Comparison of ENCODE assay signal across 10 cellular contexts in genomic region chr14:104843442-104844305, GRCh38. TPM values are rescaled to one million over a fixed set of nuclear protein-coding genes. Genes with fewer than 3 reads are reported as not detected.
DNase-seq lines count a peak whose midpoint lies in the region; ATAC-seq and TF ChIP-seq lines count a peak whose summit lies in the region.
"Had no signal": no experiment of that assay in that cellular context is flagged by ENCODE, and none has a peak within 500 bp of the region (broad histone marks: within the 10 kb centered on the region; RNA-seq: fewer than 3 reads in every experiment).

No MANE protein-coding gene starts in this region.

- no peak overlapping the region for H3K27ac Mint-ChIP-seq in activated naive CD8-positive, alpha-beta T cell
- no peak overlapping the region for H3K27ac Mint-ChIP-seq in activated naive CD8-positive, alpha-beta T cell treated with anti-CD3 and anti-CD28 coated beads, Interleukin-2, amount 50 U/mL, for 24 hours
- H3K27ac Mint-ChIP-seq: activated CD4-positive, alpha-beta T cell treated with anti-CD3 and anti-CD28 coated beads, Interleukin-2, amount 10 ng/mL, durations not matched to agents 7 days and 5 days had no signal

- no peak for TF ChIP-seq EP300 in upper lobe of left lung (IDR thresholded peaks at IDR 0.05)

- H3K36me3 Mint-ChIP-seq in activated naive CD8-positive, alpha-beta T cell = no peaks in the 10 kb centered on the region
- no peaks in the 10 kb centered on the region for H3K36me3 Mint-ChIP-seq in activated naive CD8-positive, alpha-beta T cell treated with anti-CD3 and anti-CD28 coated beads, Interleukin-2, amount 50 U/mL, for 24 hours (ENCODE audit: low read depth)

- no peak for ATAC-seq in activated naive CD8-positive, alpha-beta T cell treated with anti-CD3 and anti-CD28 coated beads, Interleukin-2, amount 50 U/mL, for 24 hours
- ATAC-seq in esophagus mucosa (peak; percentile 38), upper lobe of left lung (ENCODE audit: low FRiP score in 2 of 2) (peak; percentile 47 to 53), HG03378 (IDR thresholded peaks at IDR 0.05; ENCODE audit: unreplicated experiment) (no peak), HG02623 (IDR thresholded peaks at IDR 0.05; ENCODE audit: unreplicated experiment) (no peak)

- no peaks in the 10 kb centered on the region for H3K36me3 ChIP-seq in mucosa of rectum (ENCODE audit: control insufficient read depth in 2 of 2, insufficient read depth in 2 of 2, low read length in 2 of 2)
- H3K36me3 ChIP-seq in upper lobe of left lung = no peaks in the 10 kb centered on the region

- H3K9ac ChIP-seq in mucosa of rectum (ENCODE audit: low read depth in 1 of 2, low read length in 2 of 2) = no peak overlapping the region

- TF ChIP-seq CTCF in upper lobe of left lung (IDR thresholded peaks at IDR 0.05) = no peak

- no peaks in the 10 kb centered on the region for H3K4me1 Mint-ChIP-seq in activated naive CD8-positive, alpha-beta T cell (ENCODE audit: low read depth)
- peaks cover 4% of the 10 kb centered on the region for H3K4me1 Mint-ChIP-seq in activated naive CD8-positive, alpha-beta T cell treated with anti-CD3 and anti-CD28 coated beads, Interleukin-2, amount 50 U/mL, for 24 hours
- H3K4me1 Mint-ChIP-seq: activated CD4-positive, alpha-beta T cell treated with anti-CD3 and anti-CD28 coated beads, Interleukin-2, amount 10 ng/mL, durations not matched to agents 7 days and 5 days had no signal

- H3K27me3 Mint-ChIP-seq in activated naive CD8-positive, alpha-beta T cell = peaks cover 15% of the 10 kb centered on the region
- peaks cover 54% of the 10 kb centered on the region for H3K27me3 Mint-ChIP-seq in activated naive CD8-positive, alpha-beta T cell treated with anti-CD3 and anti-CD28 coated beads, Interleukin-2, amount 50 U/mL, for 24 hours

- H3K4me3 Mint-ChIP-seq in activated naive CD8-positive, alpha-beta T cell = peak overlapping the region; percentile 60
- no peak overlapping the region for H3K4me3 Mint-ChIP-seq in activated naive CD8-positive, alpha-beta T cell treated with anti-CD3 and anti-CD28 coated beads, Interleukin-2, amount 50 U/mL, for 24 hours
- H3K4me3 Mint-ChIP-seq: activated CD4-positive, alpha-beta T cell treated with anti-CD3 and anti-CD28 coated beads, Interleukin-2, amount 10 ng/mL, durations not matched to agents 7 days and 5 days had no signal

- H3K4me1 ChIP-seq in mucosa of rectum (ENCODE audit: control insufficient read depth in 2 of 2, insufficient read depth in 2 of 2, low read length in 2 of 2) (peaks cover 0 to 5% of the 10 kb centered on the region in 2 donors), upper lobe of left lung (peaks cover 14 to 17% (median 16%) of the 10 kb centered on the region in 4 donors)

- 2% methylated on average over 42 to 47 of the region's 69 CpGs for WGBS in upper lobe of left lung, 2 donors

- no peaks in the 10 kb centered on the region for H3K9me3 ChIP-seq in mucosa of rectum (ENCODE audit: control insufficient read depth in 2 of 2, low read length in 2 of 2)
- no peaks in the 10 kb centered on the region for H3K9me3 ChIP-seq in upper lobe of left lung

- TF ChIP-seq POLR2A in upper lobe of left lung (IDR thresholded peaks at IDR 0.05) = no peak

- no peak for DNase-seq in activated naive CD8-positive, alpha-beta T cell treated with anti-CD3 and anti-CD28 coated beads, Interleukin-2, amount 50 U/mL, for 24 hours
- DNase-seq in upper lobe of left lung (peak in 1 of 2 donors; percentile 79), cortex of kidney (lab: John Stamatoyannopoulos, UW) (no peak)
- DNase-seq: activated CD4-positive, alpha-beta T cell treated with anti-CD3 and anti-CD28 coated beads, Interleukin-2, amount 10 ng/mL, durations not matched to agents 7 days and 5 days; GOT3 had no signal

- peaks cover 37 to 49% of the 10 kb centered on the region in 2 donors for H3K27me3 ChIP-seq in mucosa of rectum (ENCODE audit: control insufficient read depth in 2 of 2, insufficient read depth in 2 of 2, low read length in 2 of 2)
- peaks cover 0 to 30% (median 9%) of the 10 kb centered on the region in 4 donors for H3K27me3 ChIP-seq in upper lobe of left lung

- peak overlapping the region; percentile 15 to 23 for H3K4me3 ChIP-seq in mucosa of rectum (ENCODE audit: low read length in 2 of 2)
- H3K4me3 ChIP-seq in upper lobe of left lung = peak overlapping the region in 3 of 4 donors; percentile 27 to 46 (median 43)

- H3K27ac ChIP-seq in mucosa of rectum (ENCODE audit: low read depth in 2 of 2, low read length in 2 of 2) = no peak overlapping the region
- no peak overlapping the region for H3K27ac ChIP-seq in upper lobe of left lung

- no peaks in the 10 kb centered on the region for H3K9me3 Mint-ChIP-seq in activated naive CD8-positive, alpha-beta T cell (ENCODE audit: low read depth)
- H3K9me3 Mint-ChIP-seq in activated naive CD8-positive, alpha-beta T cell treated with anti-CD3 and anti-CD28 coated beads, Interleukin-2, amount 50 U/mL, for 24 hours = no peaks in the 10 kb centered on the region
- H3K9me3 Mint-ChIP-seq: activated CD4-positive, alpha-beta T cell treated with anti-CD3 and anti-CD28 coated beads, Interleukin-2, amount 10 ng/mL, durations not matched to agents 7 days and 5 days had no signal

RNA-seq across cellular contexts. Expression of gene CEP170B, which starts 21.4 kb away (rescaled TPM):
- total RNA-seq in esophagus mucosa (28.1 TPM), upper lobe of left lung (10 to 100 TPM; 24.2 to 57.8 (median 35.6) TPM)

RNA-seq across cellular contexts. Expression of gene ZBTB42, which starts 42.8 kb away (rescaled TPM):
- total RNA-seq in esophagus mucosa (6.4 TPM), upper lobe of left lung (10 to 100 TPM; 13.9 to 24.8 (median 20.9) TPM)

RNA-seq across cellular contexts. Expression of gene AKT1, which starts 48.1 kb away (rescaled TPM):
- total RNA-seq in esophagus mucosa (57.3 TPM), upper lobe of left lung (100 to 1,000 TPM; 122 to 283 (median 191) TPM)

Comparison
In these comparisons a context has a peak if more than half of its experiments do, and no peak if none do; other contexts are left out.
1. ATAC-seq: peak in esophagus mucosa (single experiment) and upper lobe of left lung (2 of 2); none in activated naive CD8-positive, alpha-beta T cell treated with anti-CD3 and anti-CD28 coated beads, Interleukin-2, amount 50 U/mL, for 24 hours (single experiment), HG03378 (single experiment) and HG02623 (single experiment).